In genomic region chr3:170801597-170801996, GRCh38 we compare ENCODE assay signal across 16 cellular contexts.
"Had no signal": no experiment of that assay in that cellular context is flagged by ENCODE, and none has a peak within 500 bp of the region (broad histone marks: within the 10 kb centered on the region; RNA-seq: fewer than 3 reads in every experiment).

No MANE protein-coding gene starts in this region.

- DNase-seq: activated CD4-positive, alpha-beta T cell treated with anti-CD3 and anti-CD28 coated beads, Interleukin-2, amount 10 ng/mL, durations not matched to agents 7 days and 5 days; activated CD4-positive, CD25-positive, alpha-beta regulatory T cell; activated naive CD4-positive, alpha-beta T cell treated with anti-CD3 and anti-CD28 coated beads, Interleukin-2, amount 50 U/mL, for 16 hours; body of pancreas; cerebellar nuclear complex; dermis blood vessel endothelial cell; endodermal cell; glutamatergic neuron; immature natural killer cell; lower lobe of right lung; naive thymus-derived CD8-positive, alpha-beta T cell; small intestine; tibial artery; uterus had no signal

- H3K4me3 ChIP-seq: body of pancreas, lower lobe of right lung, tibial artery, uterus had no signal

- H3K36me3 ChIP-seq: lower lobe of right lung, tibial artery, uterus had no signal

- H3K27ac ChIP-seq: body of pancreas, lower lobe of right lung, tibial artery had no signal

- FAIRE-seq: small intestine had no signal

- H3K9me3 ChIP-seq: body of pancreas, lower lobe of right lung, uterus had no signal

- ATAC-seq: esophagus mucosa; naive thymus-derived CD8-positive, alpha-beta T cell; stimulated activated effector memory CD8-positive, alpha-beta T cell treated with anti-CD3 and anti-CD28 coated beads, Interleukin-12 subunit alpha, Interleukin-12 subunit beta, amount 100 ng/mL, for 72 hours had no signal

- H3K27me3 ChIP-seq: body of pancreas, tibial artery, uterus had no signal

- H3K4me1 ChIP-seq: body of pancreas, lower lobe of right lung, uterus had no signal
